Comparison of ENCODE assay signal across 1 cellular context in the genomic region with DNA sequence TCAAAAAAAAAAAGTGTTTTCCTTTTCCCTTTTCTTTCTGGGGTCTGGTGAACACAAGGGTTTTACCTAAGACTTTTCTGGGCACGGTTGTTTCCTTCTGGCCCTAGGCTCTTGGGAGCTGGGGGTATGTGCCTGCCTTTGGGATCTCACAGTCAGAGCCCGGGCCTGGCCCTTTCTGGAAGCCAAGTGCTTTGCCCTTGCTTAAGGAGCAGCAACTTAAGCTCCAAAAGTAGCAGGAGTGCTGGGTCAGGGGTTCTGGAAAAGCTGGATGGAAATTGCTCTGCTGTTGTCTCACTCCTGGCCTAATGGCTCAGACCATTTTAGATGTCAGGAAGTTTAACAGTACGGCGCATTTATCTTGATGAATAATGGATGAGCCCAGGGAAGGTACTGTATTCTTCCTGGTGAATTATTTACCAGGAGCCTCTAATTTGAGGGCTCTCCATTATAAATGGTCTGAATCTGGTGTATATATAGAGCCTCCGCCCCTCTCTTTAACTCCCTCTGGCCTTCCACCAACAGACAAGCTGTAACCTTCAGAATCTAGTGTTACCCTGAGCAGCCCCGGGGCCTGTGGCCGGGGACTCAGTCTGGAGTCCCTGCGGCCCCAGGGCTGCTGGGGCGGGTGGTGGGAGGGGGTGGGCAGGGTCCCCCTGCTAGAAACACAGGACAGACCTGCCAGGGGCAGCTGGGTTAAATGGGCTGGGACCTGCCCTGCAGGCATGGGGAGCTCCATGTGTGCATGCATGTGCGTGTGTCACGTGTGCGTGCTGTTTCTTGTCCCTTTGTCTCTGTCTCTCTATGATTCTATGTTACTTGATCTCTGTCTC.
TF ChIP-seq lines count a peak whose summit lies in the region.

No MANE protein-coding gene starts in this region.

TF ChIP-seq in IMR-90, 13 proteins besides CTCF, POLR2A, EP300 and RAD21:
- TF ChIP-seq MXI1 (IDR thresholded peaks at IDR 0.05; ENCODE audit: borderline replicate concordance, low read depth, low read length) (peak; percentile 73; the same call in 1 of the 2 replicates), CHD1 (IDR thresholded peaks at IDR 0.05; ENCODE audit: low read depth, low read length) (no peak)
- TF ChIP-seq, protein P1, sequence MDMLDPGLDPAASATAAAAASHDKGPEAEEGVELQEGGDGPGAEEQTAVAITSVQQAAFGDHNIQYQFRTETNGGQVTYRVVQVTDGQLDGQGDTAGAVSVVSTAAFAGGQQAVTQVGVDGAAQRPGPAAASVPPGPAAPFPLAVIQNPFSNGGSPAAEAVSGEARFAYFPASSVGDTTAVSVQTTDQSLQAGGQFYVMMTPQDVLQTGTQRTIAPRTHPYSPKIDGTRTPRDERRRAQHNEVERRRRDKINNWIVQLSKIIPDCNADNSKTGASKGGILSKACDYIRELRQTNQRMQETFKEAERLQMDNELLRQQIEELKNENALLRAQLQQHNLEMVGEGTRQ (IDR thresholded peaks at IDR 0.05; ENCODE audit: low read depth, low read length), result peak; percentile 62
